Comparison of ENCODE assay signal across 7 cellular contexts in genomic region chr15:74302821-74303359, GRCh38.
DNase-seq lines count a peak whose midpoint lies in the region; ATAC-seq and TF ChIP-seq lines count a peak whose summit lies in the region.

No MANE protein-coding gene starts in this region.

- no peak for ATAC-seq in HG03108 (IDR thresholded peaks at IDR 0.05; ENCODE audit: unreplicated experiment)
- ATAC-seq in GM19035 (IDR thresholded peaks at IDR 0.05; ENCODE audit: unreplicated experiment), result no peak

- TF ChIP-seq CTCF in GM12873 (IDR thresholded peaks at IDR 0.05; ENCODE audit: insufficient read depth, low read depth, low read length, missing control alignments) (peak; percentile 79), foreskin fibroblast (IDR thresholded peaks at IDR 0.05; ENCODE audit: low read depth, low read length) (peak; percentile 60)

- POLR2A ChIA-PET in activated CD4-positive, alpha-beta memory T cell treated with anti-CD3 and anti-CD28 coated beads for 36 hours (lab: Charles Lee), result no interaction called here

- H3K27me3 Mint-ChIP-seq in activated CD4-positive, alpha-beta memory T cell treated with anti-CD3 and anti-CD28 coated beads for 36 hours, result peaks cover 47% of the 10 kb centered on the region

- intact Hi-C loops in activated CD4-positive, alpha-beta memory T cell treated with anti-CD3 and anti-CD28 coated beads for 36 hours (cut with micrococcal nuclease), result loop anchor here (5.0 to 10.0 kb wide), 2 partner anchors 176 to 972 kb away; no protein-coding TSS in a partner anchor

- DNase-seq in NCI-H1092 treated with DMSO at 0.1 percent for 48 hours (lab: John Stamatoyannopoulos, UW), result peak; percentile 68
- peak; percentile 53 for DNase-seq in activated CD4-positive, alpha-beta memory T cell treated with anti-CD3 and anti-CD28 coated beads for 36 hours
- DNase-seq in foreskin fibroblast, result peak in 1 of 2 donors; percentile 46
- DNase-seq in retina, result peak; percentile 87

- no peak overlapping the region for H3K4me3 Mint-ChIP-seq in activated CD4-positive, alpha-beta memory T cell treated with anti-CD3 and anti-CD28 coated beads for 36 hours

- no peak overlapping the region for H3K4me3 ChIP-seq in foreskin fibroblast (ENCODE audit: low read depth in 1 of 2, low read length in 2 of 2)

- H3K27ac Mint-ChIP-seq in activated CD4-positive, alpha-beta memory T cell treated with anti-CD3 and anti-CD28 coated beads for 36 hours, result no peak overlapping the region

- no peaks in the 10 kb centered on the region for H3K4me1 Mint-ChIP-seq in activated CD4-positive, alpha-beta memory T cell treated with anti-CD3 and anti-CD28 coated beads for 36 hours (ENCODE audit: low read depth)

- no peaks in the 10 kb centered on the region for H3K36me3 Mint-ChIP-seq in activated CD4-positive, alpha-beta memory T cell treated with anti-CD3 and anti-CD28 coated beads for 36 hours

- CTCF ChIA-PET in activated CD4-positive, alpha-beta memory T cell treated with anti-CD3 and anti-CD28 coated beads for 36 hours (lab: Charles Lee), result interaction anchor here (1.7 kb wide), 1 partner anchor 174 kb away, joined by 12 read pairs; no protein-coding TSS in a partner anchor

- H3K9me3 Mint-ChIP-seq in activated CD4-positive, alpha-beta memory T cell treated with anti-CD3 and anti-CD28 coated beads for 36 hours, result no peaks in the 10 kb centered on the region
